In the genomic region with DNA sequence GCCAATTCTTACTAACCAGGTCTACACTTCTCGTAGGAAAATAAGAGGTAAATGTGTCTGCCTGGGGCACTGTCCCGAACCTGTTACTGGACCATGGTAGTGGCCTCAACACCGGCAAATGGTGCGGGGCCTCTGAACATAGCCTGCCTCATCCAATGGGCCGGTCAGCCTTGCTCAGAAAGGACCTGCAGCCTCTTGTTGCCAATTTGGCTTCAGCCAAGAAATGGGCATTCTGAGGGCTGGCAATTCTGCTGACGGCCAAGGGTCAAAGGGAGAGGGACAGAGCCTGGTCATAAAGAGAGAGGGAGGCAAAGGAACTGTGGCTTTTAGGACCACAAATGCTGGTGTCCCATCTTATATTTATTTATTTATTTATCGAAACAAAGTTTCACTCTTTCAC, we compare ENCODE assay signal across 5 cellular contexts.
"Had no signal": no experiment of that assay in that cellular context is flagged by ENCODE, and none has a peak within 500 bp of the region (broad histone marks: within the 10 kb centered on the region; RNA-seq: fewer than 3 reads in every experiment).

No MANE protein-coding gene starts in this region.

- DNase-seq: IMR-90, KBM-7 had no signal

- H3K27ac ChIP-seq: HL-60 had no signal

- ATAC-seq: K562 had no signal

- FAIRE-seq: HTR-8/SVneo, K562 had no signal

- H3K4me3 ChIP-seq: K562 had no signal
